In genomic region chr19:54462713-54463530, GRCh38 we compare ENCODE assay signal across 8 cellular contexts. TPM values are rescaled to one million over a fixed set of nuclear protein-coding genes. Genes with fewer than 3 reads are reported as not detected.
DNase-seq lines count a peak whose midpoint lies in the region; ATAC-seq, FAIRE-seq and TF ChIP-seq lines count a peak whose summit lies in the region.

No MANE protein-coding gene starts in this region.

- H3K9me3 ChIP-seq in endodermal cell (ENCODE audit: control insufficient read depth, low read length), result no peaks in the 10 kb centered on the region

- peak; percentile 67 for TF ChIP-seq CTCF in endodermal cell (conservative IDR thresholded peaks at IDR 0.05)

- H3K4me1 Mint-ChIP-seq in endodermal cell, result no peaks in the 10 kb centered on the region
- H3K4me1 Mint-ChIP-seq in stimulated activated effector memory CD8-positive, alpha-beta T cell treated with anti-CD3 and anti-CD28 coated beads, Interleukin-12 subunit alpha, Interleukin-12 subunit beta, amount 100 ng/mL, for 72 hours, result peaks cover 50% of the 10 kb centered on the region

- H3K27me3 ChIP-seq in endodermal cell (ENCODE audit: control insufficient read depth, insufficient read depth, low read length, poor library complexity, severe bottlenecking), result no peaks in the 10 kb centered on the region

- H3K4me3 Mint-ChIP-seq in endodermal cell, result peak overlapping the region; percentile 68
- peak overlapping the region; percentile 81 for H3K4me3 Mint-ChIP-seq in stimulated activated effector memory CD8-positive, alpha-beta T cell treated with anti-CD3 and anti-CD28 coated beads, Interleukin-12 subunit alpha, Interleukin-12 subunit beta, amount 100 ng/mL, for 72 hours

- peak; percentile 15 for ATAC-seq in HG02678 (IDR thresholded peaks at IDR 0.05; ENCODE audit: unreplicated experiment)
- peak; percentile 40 for ATAC-seq in stimulated activated effector memory CD8-positive, alpha-beta T cell treated with anti-CD3 and anti-CD28 coated beads, Interleukin-12 subunit alpha, Interleukin-12 subunit beta, amount 100 ng/mL, for 72 hours

- H3K27me3 Mint-ChIP-seq in endodermal cell (ENCODE audit: insufficient read depth), result peaks cover 17% of the 10 kb centered on the region

- DNase-seq in GM12892 (ENCODE audit: insufficient read length), result no peak
- peak; percentile 71 for DNase-seq in NCI-H526 treated with DMSO at 0.1 percent for 48 hours (lab: John Stamatoyannopoulos, UW)
- DNase-seq in activated CD8-positive, alpha-beta memory T cell treated with anti-CD3 and anti-CD28 coated beads for 48 hours (ENCODE audit: low read depth in 2 of 3, low spot score in 2 of 3), result peak; percentile 23 to 46 (median 45)
- peak; percentile 91 for DNase-seq in endodermal cell
- DNase-seq in midbrain (lab: John Stamatoyannopoulos, UW), result peak; percentile 65
- peak in 1 of 2 donors; percentile 82 for DNase-seq in stimulated activated effector memory CD8-positive, alpha-beta T cell treated with anti-CD3 and anti-CD28 coated beads, Interleukin-12 subunit alpha, Interleukin-12 subunit beta, amount 100 ng/mL, for 72 hours (ENCODE audit: low spot score in 2 of 2)
- no peak for DNase-seq in NCI-H187 treated with DMSO at 0.1 percent for 48 hours (lab: John Stamatoyannopoulos, UW)

- H3K27ac ChIP-seq in endodermal cell (ENCODE audit: low read depth, low read length), result peak overlapping the region; percentile 70

- H3K9me3 Mint-ChIP-seq in endodermal cell, result peaks cover 7% of the 10 kb centered on the region
- H3K9me3 Mint-ChIP-seq in stimulated activated effector memory CD8-positive, alpha-beta T cell treated with anti-CD3 and anti-CD28 coated beads, Interleukin-12 subunit alpha, Interleukin-12 subunit beta, amount 100 ng/mL, for 72 hours, result no peaks in the 10 kb centered on the region

- peaks cover 31% of the 10 kb centered on the region for H3K36me3 Mint-ChIP-seq in endodermal cell (ENCODE audit: low read depth)
- H3K36me3 Mint-ChIP-seq in stimulated activated effector memory CD8-positive, alpha-beta T cell treated with anti-CD3 and anti-CD28 coated beads, Interleukin-12 subunit alpha, Interleukin-12 subunit beta, amount 100 ng/mL, for 72 hours, result peaks cover 53% of the 10 kb centered on the region

- TF ChIP-seq POLR2A in GM12892 (IDR thresholded peaks at IDR 0.05; ENCODE audit: low read depth, low read length), result no peak; the same call in 1 of the 2 replicates

- H3K4me1 ChIP-seq in endodermal cell (ENCODE audit: control insufficient read depth, insufficient read depth, low read length), result no peaks in the 10 kb centered on the region

- H3K27ac Mint-ChIP-seq in endodermal cell, result no peak overlapping the region
- H3K27ac Mint-ChIP-seq in stimulated activated effector memory CD8-positive, alpha-beta T cell treated with anti-CD3 and anti-CD28 coated beads, Interleukin-12 subunit alpha, Interleukin-12 subunit beta, amount 100 ng/mL, for 72 hours, result peak overlapping the region; percentile 92

- peak overlapping the region; percentile 63 for H3K9ac ChIP-seq in endodermal cell (ENCODE audit: extremely low read depth, low read length, poor library complexity, severe bottlenecking)

- 9 to 17% methylated on average over 20 to 87 of the region's 87 CpGs for WGBS in endodermal cell (ENCODE audit: insufficient coverage in 1 of 2, insufficient read length in 1 of 2), 2 experiments

- H3K4me3 ChIP-seq in endodermal cell (ENCODE audit: low read length), result peak overlapping the region; percentile 82

- H3K36me3 ChIP-seq in endodermal cell (ENCODE audit: control insufficient read depth, insufficient read depth, low read length), result peaks cover 31% of the 10 kb centered on the region

- peak; percentile 33 for FAIRE-seq in GM12892 (lab: Jason Lieb, UNC)

RNA-seq across cellular contexts. Expression of gene LENG9, which starts 0.7 kb away (rescaled TPM):
- polyA plus RNA-seq in GM12892 (2012; ENCODE audit: missing spikeins), result 0.98 TPM
- total RNA-seq in endodermal cell, result 1 to 10 TPM; 2.5 to 3.5 TPM
- 1.1 TPM for polyA plus RNA-seq in endodermal cell (2013, experiment 1 of 2)
- polyA plus RNA-seq in endodermal cell (2013, experiment 2 of 2), result 1.1 TPM

RNA-seq across cellular contexts. Expression of gene CDC42EP5, which starts 10.2 kb away (rescaled TPM):
- polyA plus RNA-seq in GM12892 (2012; ENCODE audit: missing spikeins), result 2.4 TPM
- under 1 TPM in 1 of 2 donors, not detected in 1; 0.49 TPM for total RNA-seq in endodermal cell
- 7.0 TPM for polyA plus RNA-seq in endodermal cell (2013, experiment 1 of 2)
- 8.3 TPM for polyA plus RNA-seq in endodermal cell (2013, experiment 2 of 2)

RNA-seq across cellular contexts. Expression of gene LENG8, which starts 13.9 kb away (rescaled TPM):
- 60.4 TPM for polyA plus RNA-seq in GM12892 (2012; ENCODE audit: missing spikeins)
- 100 to 1,000 TPM; 139 to 171 TPM for total RNA-seq in endodermal cell
- 171 TPM for polyA plus RNA-seq in endodermal cell (2013, experiment 1 of 2)
- 130 TPM for polyA plus RNA-seq in endodermal cell (2013, experiment 2 of 2)

RNA-seq across cellular contexts. Expression of gene LAIR2, which starts 39.7 kb away (rescaled TPM):
- not detected for polyA plus RNA-seq in GM12892 (2012; ENCODE audit: missing spikeins)
- total RNA-seq in endodermal cell, result not detected
- polyA plus RNA-seq in endodermal cell (2013, experiment 1 of 2), result not detected
- polyA plus RNA-seq in endodermal cell (2013, experiment 2 of 2), result not detected

RNA-seq across cellular contexts. Expression of gene TTYH1, which starts 47.7 kb away (rescaled TPM):
- 1.5 TPM for polyA plus RNA-seq in GM12892 (2012; ENCODE audit: missing spikeins)
- total RNA-seq in endodermal cell, result 1 to 10 TPM; 1.0 to 2.0 TPM
- 342 TPM for polyA plus RNA-seq in endodermal cell (2013, experiment 1 of 2)
- 263 TPM for polyA plus RNA-seq in endodermal cell (2013, experiment 2 of 2)

Comparison
In these comparisons a context has a peak if more than half of its experiments do, and no peak if none do; other contexts are left out.
1. DNase-seq: peak in NCI-H526 treated with DMSO at 0.1 percent for 48 hours (single experiment), activated CD8-positive, alpha-beta memory T cell treated with anti-CD3 and anti-CD28 coated beads for 48 hours (3 of 3), endodermal cell (single experiment) and midbrain (single experiment); none in GM12892 (single experiment) and NCI-H187 treated with DMSO at 0.1 percent for 48 hours (single experiment).